In the genomic region with DNA sequence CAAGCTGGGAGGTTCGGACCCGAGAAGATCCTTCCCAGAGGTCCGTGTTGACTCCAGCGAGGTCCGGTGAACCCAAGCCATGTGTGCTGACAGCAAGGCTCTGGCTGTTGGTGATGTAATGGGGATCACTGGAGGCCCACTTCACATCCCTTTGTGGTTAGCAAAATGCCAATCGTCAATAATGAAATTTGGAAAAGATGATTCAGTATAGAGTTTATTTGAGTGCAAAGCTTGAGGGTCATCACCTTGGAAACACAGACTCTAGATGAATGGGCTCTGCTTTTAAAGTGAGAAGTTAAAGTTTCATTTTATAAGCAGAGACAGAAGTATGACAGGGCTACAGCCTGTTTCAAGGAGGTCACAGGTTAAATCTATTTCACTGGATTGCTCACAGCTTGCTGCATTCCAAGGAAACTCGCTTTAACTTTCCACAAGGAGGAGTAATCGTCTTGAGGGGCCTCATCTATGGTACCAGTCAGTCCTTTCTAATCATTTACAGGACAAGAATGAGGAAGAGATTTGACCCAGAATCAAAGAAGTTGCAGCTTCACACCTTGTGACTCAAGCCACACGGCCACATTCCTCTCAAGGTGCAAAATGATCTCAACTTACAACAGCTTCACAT, we compare ENCODE assay signal across 1 cellular context.
TF ChIP-seq lines count a peak whose summit lies in the region.

No MANE protein-coding gene starts in this region.

TF ChIP-seq in IMR-90, 13 proteins besides CTCF, POLR2A, EP300 and RAD21 (continued from another document):
- TF ChIP-seq MAFK (IDR thresholded peaks at IDR 0.05; ENCODE audit: low read depth, low read length) (no peak), CEBPB (IDR thresholded peaks at IDR 0.05; ENCODE audit: low read depth, low read length) (peak; percentile 65), NFE2L2 (IDR thresholded peaks at IDR 0.05; ENCODE audit: low read depth, low read length) (no peak), BHLHE40 (IDR thresholded peaks at IDR 0.05; ENCODE audit: low read depth, low read length) (no peak), RFX5 (IDR thresholded peaks at IDR 0.05; ENCODE audit: low read depth, low read length) (no peak), CHD1 (IDR thresholded peaks at IDR 0.05; ENCODE audit: low read depth, low read length) (no peak), MXI1 (IDR thresholded peaks at IDR 0.05; ENCODE audit: borderline replicate concordance, low read depth, low read length) (no peak), MAZ (IDR thresholded peaks at IDR 0.05; ENCODE audit: borderline replicate concordance, low read depth, low read length) (peak; percentile 34; the same call in 1 of the 2 replicates), FOS (IDR thresholded peaks at IDR 0.05; ENCODE audit: low read depth, low read length) (peak; percentile 30; the same call in 1 of the 2 replicates)
